23 cellular contexts compared by ENCODE assay signal in the genomic region with DNA sequence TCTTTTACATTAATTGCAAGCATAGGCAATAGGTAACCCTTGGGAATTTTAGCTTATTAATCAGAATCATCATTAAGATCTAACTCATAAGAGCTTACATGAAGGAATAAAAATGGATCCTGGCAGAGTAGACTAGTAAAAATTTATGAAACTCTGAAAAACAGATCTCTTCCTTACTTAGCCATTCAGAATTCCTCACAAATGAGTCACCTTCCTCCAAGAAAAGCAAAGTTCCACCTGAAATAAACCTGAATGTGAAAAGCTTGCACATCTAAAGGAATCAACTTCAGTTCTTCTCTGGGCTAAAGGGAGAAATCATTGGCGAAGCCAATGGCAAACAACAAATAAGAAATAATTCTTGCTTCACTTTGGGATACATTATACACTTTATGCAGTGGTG. TPM values are rescaled to one million over a fixed set of nuclear protein-coding genes. Genes with fewer than 3 reads are reported as not detected.
A peak's percentile ranks its signal among the peaks of the same experiment; 100 is the strongest.
DNase-seq lines count a peak whose midpoint lies in the region; ATAC-seq and TF ChIP-seq lines count a peak whose summit lies in the region.
"Had no signal": no experiment of that assay in that cellular context is flagged by ENCODE, and none has a peak within 500 bp of the region (broad histone marks: within the 10 kb centered on the region; RNA-seq: fewer than 3 reads in every experiment).

No MANE protein-coding gene starts in this region.

- WGBS in mammary epithelial cell (ENCODE audit: low coverage, missing lambda C conversion rate) = 100% methylated on average over 1 of the region's 1 CpG

- dilution Hi-C loops in mammary epithelial cell (cut with HindIII; ENCODE audit: low sequenced_read_pairs) = no loop called here

- H3K27me3 Mint-ChIP-seq in MCF 10A (ENCODE audit: insufficient read depth, unreplicated experiment) = no peaks in the 10 kb centered on the region
- H3K27me3 Mint-ChIP-seq: activated T-helper 17 cell treated with anti-CD3 and anti-CD28 coated beads, Interleukin-2, amount 50 U/mL, for 72 hours; central memory CD8-positive, alpha-beta T cell; T-helper 17 cell had no signal

- no peak for TF ChIP-seq CTCF in MCF 10A (IDR thresholded peaks at IDR 0.05; ENCODE audit: unreplicated experiment)
- no peak for TF ChIP-seq CTCF in breast epithelium (IDR thresholded peaks at IDR 0.05)
- no peak for TF ChIP-seq CTCF in mammary epithelial cell (conservative IDR thresholded peaks at IDR 0.05 in 1 of 2, IDR thresholded peaks at IDR 0.05 in 1 of 2; ENCODE audit: extremely low read depth in 1 of 2, insufficient read depth in 1 of 2, low read depth in 1 of 2, low read length in 2 of 2)

- no peaks in the 10 kb centered on the region for H4K20me1 ChIP-seq in mammary epithelial cell (ENCODE audit: insufficient read depth, low read length)
- H4K20me1 ChIP-seq: BLaER1 had no signal

- no peak overlapping the region for H3K9ac ChIP-seq in mammary epithelial cell (ENCODE audit: insufficient read depth, low read length)
- H3K9ac ChIP-seq: BLaER1 had no signal

- H2AFZ ChIP-seq in mammary epithelial cell (ENCODE audit: low read depth, low read length) = no peak overlapping the region

- no peak overlapping the region for H3K4me3 Mint-ChIP-seq in MCF 10A (ENCODE audit: unreplicated experiment)
- H3K4me3 Mint-ChIP-seq: activated naive CD8-positive, alpha-beta T cell treated with anti-CD3 and anti-CD28 coated beads, Interleukin-2, amount 50 U/mL, for 24 hours; activated T-helper 17 cell treated with anti-CD3 and anti-CD28 coated beads, Interleukin-2, amount 50 U/mL, for 72 hours; central memory CD8-positive, alpha-beta T cell; endodermal cell; stimulated activated effector memory CD8-positive, alpha-beta T cell treated with anti-CD3 and anti-CD28 coated beads, Interleukin-12 subunit alpha, Interleukin-12 subunit beta, amount 100 ng/mL, for 72 hours; T-helper 17 cell had no signal

- H3K4me1 ChIP-seq in breast epithelium = no peaks in the 10 kb centered on the region
- peaks cover 17% of the 10 kb centered on the region for H3K4me1 ChIP-seq in mammary epithelial cell (ENCODE audit: insufficient read depth, low read length)
- H3K4me1 ChIP-seq: BLaER1, left ventricle myocardium inferior, spleen had no signal

- POLR2A ChIA-PET in MCF 10A (lab: Yijun Ruan, JAX) = interaction anchor here (0.9 to 3.1 kb wide), 4 partner anchors 13 to 26 kb away, joined by 3 to 19 read pairs (median 8); a partner anchor contains a TSS

- no peaks in the 10 kb centered on the region for H3K36me3 ChIP-seq in breast epithelium
- no peaks in the 10 kb centered on the region for H3K36me3 ChIP-seq in mammary epithelial cell (ENCODE audit: insufficient read depth, low read length)
- H3K36me3 ChIP-seq: BLaER1, left ventricle myocardium inferior, spleen had no signal

- peak overlapping the region; percentile 33 for H3K27ac Mint-ChIP-seq in MCF 10A (ENCODE audit: low read depth, unreplicated experiment)
- H3K27ac Mint-ChIP-seq: activated naive CD8-positive, alpha-beta T cell treated with anti-CD3 and anti-CD28 coated beads, Interleukin-2, amount 50 U/mL, for 24 hours; activated T-helper 17 cell treated with anti-CD3 and anti-CD28 coated beads, Interleukin-2, amount 50 U/mL, for 72 hours; endodermal cell; stimulated activated effector memory CD8-positive, alpha-beta T cell treated with anti-CD3 and anti-CD28 coated beads, Interleukin-12 subunit alpha, Interleukin-12 subunit beta, amount 100 ng/mL, for 72 hours; T-helper 17 cell had no signal

- H3K36me3 Mint-ChIP-seq in MCF 10A (ENCODE audit: insufficient read depth, unreplicated experiment) = no peaks in the 10 kb centered on the region
- H3K36me3 Mint-ChIP-seq: stimulated activated effector memory CD8-positive, alpha-beta T cell treated with anti-CD3 and anti-CD28 coated beads, Interleukin-12 subunit alpha, Interleukin-12 subunit beta, amount 100 ng/mL, for 72 hours had no signal

- no peak overlapping the region for H3K27ac ChIP-seq in breast epithelium
- no peak overlapping the region for H3K27ac ChIP-seq in mammary epithelial cell (ENCODE audit: insufficient read depth, low read depth, low read length)
- H3K27ac ChIP-seq: BLaER1, left ventricle myocardium inferior, spleen had no signal

- H3K79me2 ChIP-seq in mammary epithelial cell (ENCODE audit: insufficient read depth, low read length) = peaks cover 80% of the 10 kb centered on the region

- H3K4me1 Mint-ChIP-seq in MCF 10A (ENCODE audit: insufficient read depth, unreplicated experiment) = peaks cover 15% of the 10 kb centered on the region
- H3K4me1 Mint-ChIP-seq: activated naive CD8-positive, alpha-beta T cell treated with anti-CD3 and anti-CD28 coated beads, Interleukin-2, amount 50 U/mL, for 24 hours; activated T-helper 17 cell treated with anti-CD3 and anti-CD28 coated beads, Interleukin-2, amount 50 U/mL, for 72 hours; stimulated activated effector memory CD8-positive, alpha-beta T cell treated with anti-CD3 and anti-CD28 coated beads, Interleukin-12 subunit alpha, Interleukin-12 subunit beta, amount 100 ng/mL, for 72 hours; T-helper 17 cell had no signal

- no peak for TF ChIP-seq POLR2A in breast epithelium (IDR thresholded peaks at IDR 0.05)

- H3K27me3 ChIP-seq in breast epithelium (no peaks in the 10 kb centered on the region), mammary epithelial cell (ENCODE audit: insufficient read depth, low read length) (no peaks in the 10 kb centered on the region)
- H3K27me3 ChIP-seq: BLaER1, spleen had no signal

- H3K4me2 ChIP-seq in mammary epithelial cell (ENCODE audit: insufficient read depth, low read depth, low read length) = peak overlapping the region; percentile 60
- H3K4me2 ChIP-seq: BLaER1 had no signal

- in situ Hi-C loops in mammary epithelial cell (cut with MboI; ENCODE audit: low sequenced_read_pairs in 2 of 2) = no loop called here

- CTCF ChIA-PET in MCF 10A (lab: Yijun Ruan, JAX) = interaction anchor here (0.5 to 2.6 kb wide), 10 partner anchors 9 to 820 kb away, joined by 3 to 11 read pairs (median 3); a partner anchor contains a TSS
- CTCF ChIA-PET in mammary epithelial cell (lab: Charles Lee; ENCODE audit: low non-redundant PET) = interaction anchor here (0.8 kb wide), 1 partner anchor 23 kb away, joined by 4 read pairs; no protein-coding TSS in a partner anchor

- H3K4me3 ChIP-seq in breast epithelium = no peak overlapping the region
- H3K4me3 ChIP-seq in mammary epithelial cell (replicated peaks in 1 of 3; ENCODE audit: insufficient read depth in 1 of 3, low read depth in 2 of 3, low read length in 3 of 3) = no peak overlapping the region
- H3K4me3 ChIP-seq: BLaER1, left ventricle myocardium inferior, spleen had no signal

- H3K9me3 Mint-ChIP-seq in MCF 10A (ENCODE audit: unreplicated experiment) = peaks cover 8% of the 10 kb centered on the region
- H3K9me3 Mint-ChIP-seq: activated naive CD8-positive, alpha-beta T cell treated with anti-CD3 and anti-CD28 coated beads, Interleukin-2, amount 50 U/mL, for 24 hours; activated T-helper 17 cell treated with anti-CD3 and anti-CD28 coated beads, Interleukin-2, amount 50 U/mL, for 72 hours; central memory CD8-positive, alpha-beta T cell; endodermal cell; stimulated activated effector memory CD8-positive, alpha-beta T cell treated with anti-CD3 and anti-CD28 coated beads, Interleukin-12 subunit alpha, Interleukin-12 subunit beta, amount 100 ng/mL, for 72 hours had no signal

- ATAC-seq in HG02938 (IDR thresholded peaks at IDR 0.05; ENCODE audit: unreplicated experiment) = no peak
- ATAC-seq: activated naive CD8-positive, alpha-beta T cell treated with anti-CD3 and anti-CD28 coated beads, Interleukin-2, amount 50 U/mL, for 24 hours; activated T-helper 17 cell treated with anti-CD3 and anti-CD28 coated beads, Interleukin-2, amount 50 U/mL, for 72 hours; stimulated activated effector memory CD8-positive, alpha-beta T cell treated with anti-CD3 and anti-CD28 coated beads, Interleukin-12 subunit alpha, Interleukin-12 subunit beta, amount 100 ng/mL, for 72 hours; T-helper 17 cell had no signal

- BruUV-seq in MCF 10A (replicated peaks; lab: Mats Ljungman, UMichigan) = no TSS peak
- BruUV-seq in mammary epithelial cell (replicated peaks; lab: Mats Ljungman, UMichigan) = no TSS peak

- H3K9me3 ChIP-seq in breast epithelium = no peaks in the 10 kb centered on the region
- no peaks in the 10 kb centered on the region for H3K9me3 ChIP-seq in mammary epithelial cell (replicated peaks; ENCODE audit: insufficient read depth, low read length)
- H3K9me3 ChIP-seq: BLaER1, left ventricle myocardium inferior, spleen had no signal

- DNase-seq in MCF 10A (ENCODE audit: unreplicated experiment) = peak; percentile 17
- DNase-seq in breast epithelium (ENCODE audit: low spot score in 2 of 2) = no peak
- peak; percentile 27 for DNase-seq in mammary epithelial cell
- DNase-seq in kidney tubule cell (ENCODE audit: low spot score) = peak; percentile 58
- no peak for DNase-seq in stimulated activated CD4-positive, alpha-beta T cell treated with anti-CD3 and anti-CD28 coated beads, Interleukin-15, amount 100 ng/mL, for 24 hours
- DNase-seq in middle frontal gyrus (ENCODE audit: extremely low spot score, low spot score) = no peak
- DNase-seq in GF-D8 (lab: John Stamatoyannopoulos, UW) = no peak
- DNase-seq: 8988T; activated naive CD8-positive, alpha-beta T cell treated with anti-CD3 and anti-CD28 coated beads, Interleukin-2, amount 50 U/mL, for 24 hours; endodermal cell; hypothalamus; Kasumi-1; left ventricle myocardium inferior; NCI-H1436 treated with DMSO at 0.1 percent for 48 hours; NCI-H345; SHP77; spleen; T-helper 17 cell had no signal

- intact Hi-C loops in MCF 10A (cut with micrococcal nuclease) = no loop called here
- intact Hi-C loops in breast epithelium (cut with DNase I; ENCODE audit: low total_unique reads) = loop anchor here (10.0 kb wide), 1 partner anchor 489 kb away; no protein-coding TSS in a partner anchor
- intact Hi-C loops in mammary epithelial cell (cut with micrococcal nuclease) = loop anchor here (5.0 kb wide), 1 partner anchor 37 kb away; no protein-coding TSS in a partner anchor

RNA-seq across cellular contexts. Expression of a gene that starts 22.7 kb away (rescaled TPM):
- total RNA-seq in MCF 10A (2022) = 20.7 and 30.5 TPM in 2 replicates
- total RNA-seq in breast epithelium = 100 to 1,000 TPM in 1 of 3 donors, 10 to 100 TPM in 2; 54.4 to 114 (median 76.7) TPM
- total RNA-seq in mammary epithelial cell = 10 to 100 TPM; 54.3 to 67.2 TPM
- polyA plus RNA-seq in mammary epithelial cell = 55.2 TPM
- 99.1 TPM for polyA minus RNA-seq in mammary epithelial cell

Comparison
In these comparisons a context has a peak if more than half of its experiments do, and no peak if none do; other contexts are left out.
1. DNase-seq: peak in MCF 10A (single experiment), mammary epithelial cell (single experiment) and kidney tubule cell (single experiment); none in breast epithelium (0 of 2), stimulated activated CD4-positive, alpha-beta T cell treated with anti-CD3 and anti-CD28 coated beads, Interleukin-15, amount 100 ng/mL, for 24 hours (single experiment), middle frontal gyrus (single experiment) and GF-D8 (single experiment).